In genomic region chr3:36911990-36912804, GRCh38 we compare ENCODE assay signal across 8 cellular contexts. TPM values are rescaled to one million over a fixed set of nuclear protein-coding genes. Genes with fewer than 3 reads are reported as not detected.
DNase-seq lines count a peak whose midpoint lies in the region; ATAC-seq lines count a peak whose summit lies in the region.

No MANE protein-coding gene starts in this region.

- H3K4me3 Mint-ChIP-seq in stimulated activated effector memory CD8-positive, alpha-beta T cell treated with anti-CD3 and anti-CD28 coated beads, Interleukin-12 subunit alpha, Interleukin-12 subunit beta, amount 100 ng/mL, for 72 hours = peak overlapping the region; percentile 8

- no peak overlapping the region for H3K27ac Mint-ChIP-seq in stimulated activated effector memory CD8-positive, alpha-beta T cell treated with anti-CD3 and anti-CD28 coated beads, Interleukin-12 subunit alpha, Interleukin-12 subunit beta, amount 100 ng/mL, for 72 hours

- H3K4me1 Mint-ChIP-seq in stimulated activated effector memory CD8-positive, alpha-beta T cell treated with anti-CD3 and anti-CD28 coated beads, Interleukin-12 subunit alpha, Interleukin-12 subunit beta, amount 100 ng/mL, for 72 hours = peaks cover 33% of the 10 kb centered on the region

- no peaks in the 10 kb centered on the region for H3K9me3 Mint-ChIP-seq in stimulated activated effector memory CD8-positive, alpha-beta T cell treated with anti-CD3 and anti-CD28 coated beads, Interleukin-12 subunit alpha, Interleukin-12 subunit beta, amount 100 ng/mL, for 72 hours

- peak; percentile 97 for ATAC-seq in GM19455 (IDR thresholded peaks at IDR 0.05; ENCODE audit: unreplicated experiment)
- ATAC-seq in HG03460 (IDR thresholded peaks at IDR 0.05; ENCODE audit: unreplicated experiment) = peak; percentile 93
- ATAC-seq in stimulated activated effector memory CD8-positive, alpha-beta T cell treated with anti-CD3 and anti-CD28 coated beads, Interleukin-12 subunit alpha, Interleukin-12 subunit beta, amount 100 ng/mL, for 72 hours = peak; percentile 92

- H3K36me3 Mint-ChIP-seq in stimulated activated effector memory CD8-positive, alpha-beta T cell treated with anti-CD3 and anti-CD28 coated beads, Interleukin-12 subunit alpha, Interleukin-12 subunit beta, amount 100 ng/mL, for 72 hours = no peaks in the 10 kb centered on the region

- peak; percentile 48 for DNase-seq in EH (ENCODE audit: low read depth)
- peak in 4 of 5 donors; percentile 9 to 92 (median 16) for DNase-seq in T-helper 1 cell
- peak; percentile 75 for DNase-seq in fibroblast of gingiva (ENCODE audit: low read depth)
- peak in 1 of 2 donors; percentile 72 for DNase-seq in stimulated activated effector memory CD8-positive, alpha-beta T cell treated with anti-CD3 and anti-CD28 coated beads, Interleukin-12 subunit alpha, Interleukin-12 subunit beta, amount 100 ng/mL, for 72 hours (ENCODE audit: low spot score in 2 of 2)
- DNase-seq in NCI-H146 (lab: John Stamatoyannopoulos, UW) = no peak
- no peak for DNase-seq in SK-N-DZ (ENCODE audit: low spot score)

RNA-seq across cellular contexts. Expression of gene TRANK1, which starts 32.7 kb away (rescaled TPM):
- 0.03 TPM in 1 of 2 replicates, not detected in the other for polyA plus RNA-seq in SK-N-DZ (2014; cell fraction: cytosol; rRNA removed)
- polyA plus RNA-seq in SK-N-DZ (2014; cell fraction: nucleus; rRNA removed) = 0.06 and 0.09 TPM in 2 replicates

Comparison
In these comparisons a context has a peak if more than half of its experiments do, and no peak if none do; other contexts are left out.
1. DNase-seq: peak in EH (single experiment), T-helper 1 cell (4 of 5) and fibroblast of gingiva (single experiment); none in NCI-H146 (single experiment) and SK-N-DZ (single experiment).
2. Peak in every context shown above with its lines, with median percentiles within 50 percentile points of each other: ATAC-seq.